ENCODE assay signal across 9 cellular contexts in genomic region chr2:164495491-164496223, GRCh38.
A peak's percentile ranks its signal among the peaks of the same experiment; 100 is the strongest.
DNase-seq lines count a peak whose midpoint lies in the region; ATAC-seq and TF ChIP-seq lines count a peak whose summit lies in the region.
"Had no signal": no experiment of that assay in that cellular context is flagged by ENCODE, and none has a peak within 500 bp of the region (broad histone marks: within the 10 kb centered on the region; RNA-seq: fewer than 3 reads in every experiment).

No MANE protein-coding gene starts in this region.

- no peaks in the 10 kb centered on the region for H3K4me1 Mint-ChIP-seq in T-helper 17 cell

- CTCF ChIA-PET in HEK293 (lab: Yijun Ruan, JAX): interaction anchor here (0.8 to 1.4 kb wide), 3 partner anchors 8 to 41 kb away, joined by 3 to 4 read pairs (median 4); no protein-coding TSS in a partner anchor

- WGBS in adrenal gland, 4 donors: 45 to 69% (median 53%) methylated on average over 6 of the region's 6 CpGs

- no peak overlapping the region for H3K27ac Mint-ChIP-seq in T-helper 17 cell
- H3K27ac Mint-ChIP-seq: dendritic cell treated with granulocyte-macrophage colony-stimulating factor and Interleukin-4, amounts not matched to agents 40 ng/mL and 50 ng/mL, for 4 days had no signal

- H3K4me3 ChIP-seq in HEK293 (ENCODE audit: low read depth, low read length) (no peak overlapping the region), adrenal gland (no peak overlapping the region)

- no peak for TF ChIP-seq POLR2A in adrenal gland (IDR thresholded peaks at IDR 0.05)

- POLR2A ChIA-PET in HEK293 (lab: Yijun Ruan, JAX): no interaction called here

- H3K27me3 ChIP-seq in adrenal gland: no peaks in the 10 kb centered on the region

- H3K9me3 ChIP-seq in HEK293 (ENCODE audit: control insufficient read depth, insufficient read depth, low read depth, low read length) (no peaks in the 10 kb centered on the region), adrenal gland (replicated peaks in 1 of 3) (no peaks in the 10 kb centered on the region), T-helper 17 cell (ENCODE audit: control insufficient read depth, low read length, poor library complexity, severe bottlenecking) (no peaks in the 10 kb centered on the region)

- no peaks in the 10 kb centered on the region for H3K36me3 Mint-ChIP-seq in T-helper 17 cell (ENCODE audit: low read depth)

- H3K4me1 ChIP-seq in HEK293 (ENCODE audit: control insufficient read depth, insufficient read depth, low read length) (no peaks in the 10 kb centered on the region), adrenal gland (replicated peaks in 1 of 2) (no peaks in the 10 kb centered on the region)

- ATAC-seq in HG02610 (IDR thresholded peaks at IDR 0.05; ENCODE audit: unreplicated experiment): no peak
- ATAC-seq in T-helper 17 cell: no peak
- no peak for ATAC-seq in HG02798 (IDR thresholded peaks at IDR 0.05; ENCODE audit: poor library complexity, unreplicated experiment)

- DNase-seq in adrenal gland (no peak), iPS-NIHi11 (ENCODE audit: low spot score) (peak; percentile 50), GM20000 (ENCODE audit: low spot score) (no peak), T-helper 17 cell (no peak)

- H3K27me3 Mint-ChIP-seq in T-helper 17 cell: no peaks in the 10 kb centered on the region
- H3K27me3 Mint-ChIP-seq: dendritic cell treated with granulocyte-macrophage colony-stimulating factor and Interleukin-4, amounts not matched to agents 40 ng/mL and 50 ng/mL, for 4 days had no signal

- intact Hi-C loops in adrenal gland (cut with DNase I): no loop called here

- H3K36me3 ChIP-seq in HEK293 (ENCODE audit: control insufficient read depth in 2 of 2, insufficient read depth in 1 of 2, low read length in 2 of 2) (no peaks in the 10 kb centered on the region), adrenal gland (replicated peaks in 1 of 2) (no peaks in the 10 kb centered on the region)

- TF ChIP-seq CTCF in 22Rv1 (IDR thresholded peaks at IDR 0.05) (peak; percentile 59), HEK293 (tag by site-specific recombination; IDR thresholded peaks at IDR 0.05) (peak; percentile 32; the same call in 1 of the 2 replicates), adrenal gland (IDR thresholded peaks at IDR 0.05) (peak in 5 of 6 experiments; percentile 12 to 49 (median 31)), GM20000 (IDR thresholded peaks at IDR 0.05; ENCODE audit: extremely low read depth, missing control alignments) (no peak)

- no peak overlapping the region for H3K27ac ChIP-seq in 22Rv1
- H3K27ac ChIP-seq in HEK293 (ENCODE audit: extremely low read depth, low read depth, low read length): no peak overlapping the region
- H3K27ac ChIP-seq in adrenal gland: no peak overlapping the region

- no peak overlapping the region for H3K4me3 Mint-ChIP-seq in T-helper 17 cell
- H3K4me3 Mint-ChIP-seq: dendritic cell treated with granulocyte-macrophage colony-stimulating factor and Interleukin-4, amounts not matched to agents 40 ng/mL and 50 ng/mL, for 4 days had no signal

TF ChIP-seq in HEK293, 187 proteins besides CTCF, POLR2A, EP300 and RAD21:
- no peak for TF ChIP-seq ZNF830 (tag by site-specific recombination; IDR thresholded peaks at IDR 0.05; ENCODE audit: low read depth)
- TF ChIP-seq ZNF785 (tag by site-specific recombination; IDR thresholded peaks at IDR 0.05): no peak
- TF ChIP-seq ATF2 (tag by site-specific recombination; IDR thresholded peaks at IDR 0.05; ENCODE audit: low read depth): 0 out of 2 replicates have a peak, but pooled peaks have one; percentile 18
- peak; percentile 62 for TF ChIP-seq ZNF654 (tag by site-specific recombination; IDR thresholded peaks at IDR 0.05; ENCODE audit: low read depth)
